1 cellular context compared by ENCODE assay signal in genomic region chr1:26635800-26636199, GRCh38.
TF ChIP-seq lines count a peak whose summit lies in the region.
"Not testable (repeated sequence)": the region's sequence is repeated elsewhere in the genome, so short reads cannot be mapped to it uniquely, and the experiment has no call there.

No MANE protein-coding gene starts in this region.

TF ChIP-seq in K562, 482 proteins besides CTCF, POLR2A, EP300 and RAD21 (continued from another document):
- TF ChIP-seq, protein P1, sequence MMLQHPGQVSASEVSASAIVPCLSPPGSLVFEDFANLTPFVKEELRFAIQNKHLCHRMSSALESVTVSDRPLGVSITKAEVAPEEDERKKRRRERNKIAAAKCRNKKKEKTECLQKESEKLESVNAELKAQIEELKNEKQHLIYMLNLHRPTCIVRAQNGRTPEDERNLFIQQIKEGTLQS (IDR thresholded peaks at IDR 0.05), result peak; percentile 41; the same call in 1 of the 2 replicates
- TF ChIP-seq, protein P1 (CRISPR knock-in tag; conservative IDR thresholded peaks at IDR 0.05), result not testable (repeated sequence)
- TF ChIP-seq ILF3 (IDR thresholded peaks at IDR 0.05; ENCODE audit: borderline replicate concordance) (peak; percentile 40), NR4A1 (tag; IDR thresholded peaks at IDR 0.05) (0 out of 2 replicates have a peak, but pooled peaks have one; percentile 41), JUND (IDR thresholded peaks at IDR 0.05; ENCODE audit: borderline replicate concordance, low read depth, low read length) (peak; percentile 68; the same call in 1 of the 2 replicates), RCOR1 (IDR thresholded peaks at IDR 0.05; ENCODE audit: borderline replicate concordance in 1 of 2, low read depth in 2 of 2, low read length in 2 of 2) (peak in 1 of 2 experiments; percentile 65; a peak in 1 of 4 replicates), ARID3A (IDR thresholded peaks at IDR 0.05; ENCODE audit: borderline replicate concordance, low read depth, low read length) (peak; percentile 5; the same call in 1 of the 2 replicates), L3MBTL2 (IDR thresholded peaks at IDR 0.05) (peak; percentile 75; the same call in 1 of the 2 replicates)
- TF ChIP-seq NR4A1 (CRISPR knock-in tag; IDR thresholded peaks at IDR 0.05); JUND (tag; IDR thresholded peaks at IDR 0.05; ENCODE audit: borderline replicate concordance, low read depth, low read length): not testable (repeated sequence)
